18 cellular contexts compared by ENCODE assay signal in genomic region chr1:39877231-39877778, GRCh38. TPM values are rescaled to one million over a fixed set of nuclear protein-coding genes. Genes with fewer than 3 reads are reported as not detected.
DNase-seq lines count a peak whose midpoint lies in the region; ATAC-seq, FAIRE-seq and TF ChIP-seq lines count a peak whose summit lies in the region.
"Had no signal": no experiment of that assay in that cellular context is flagged by ENCODE, and none has a peak within 500 bp of the region (broad histone marks: within the 10 kb centered on the region; RNA-seq: fewer than 3 reads in every experiment).

No MANE protein-coding gene starts in this region.

- in situ Hi-C loops in GM12878 (cut with MboI), result no loop called here

- peak; percentile 11 for ATAC-seq in GM12878

- POLR2A ChIA-PET in GM12878 (lab: Charles Lee), result interaction anchor here (0.6 to 0.8 kb wide), 4 partner anchors 27 to 108 kb away, joined by 4 to 6 read pairs (median 4); no protein-coding TSS in a partner anchor

- peaks cover 7% of the 10 kb centered on the region for H3K9me3 Mint-ChIP-seq in neural progenitor cell
- H3K9me3 Mint-ChIP-seq: activated naive CD8-positive, alpha-beta T cell treated with anti-CD3 and anti-CD28 coated beads for 36 hours; CD4-positive, alpha-beta memory T cell had no signal

- DNase-seq in DMS53 treated with DMSO at 0.1 percent for 48 hours (lab: John Stamatoyannopoulos, UW; ENCODE audit: unreplicated experiment) (peak; percentile 86), NCI-H2029 (lab: John Stamatoyannopoulos, UW) (peak; percentile 100), GM12878 (ENCODE audit: low read depth, low spot score) (no peak), neural progenitor cell (ENCODE audit: low spot score) (no peak), DMS79 (lab: John Stamatoyannopoulos, UW) (no peak), D721Med (ENCODE audit: insufficient read length, low spot score) (no peak), AG08395 (ENCODE audit: low spot score) (no peak)
- DNase-seq: activated CD4-positive, CD25-positive, alpha-beta regulatory T cell treated with anti-CD3 and anti-CD28 coated beads, Interleukin-2, amount 50 U/mL, for 72 hours; activated CD8-positive, alpha-beta memory T cell treated with anti-CD3 and anti-CD28 coated beads, Interleukin-2, amount 50 U/mL, for 48 hours; activated naive CD8-positive, alpha-beta T cell treated with anti-CD3 and anti-CD28 coated beads for 36 hours; CD4-positive, alpha-beta memory T cell; kidney; NCI-H1048; NCI-H69; RPMI8226; T-helper 2 cell had no signal

- CTCF ChIA-PET in GM12878 (lab: Yijun Ruan, JAX), result interaction anchor here (0.6 to 2.4 kb wide), 6 partner anchors 16 to 667 kb away, joined by 3 to 6 read pairs (median 3); no protein-coding TSS in a partner anchor

- intact Hi-C loops in GM12878 (cut with micrococcal nuclease; ENCODE audit: unreplicated experiment), result loop anchor here (2.0 kb wide), 1 partner anchor 61 kb away; no protein-coding TSS in a partner anchor

- no peak overlapping the region for H3K4me3 Mint-ChIP-seq in neural progenitor cell
- H3K4me3 Mint-ChIP-seq: activated naive CD8-positive, alpha-beta T cell treated with anti-CD3 and anti-CD28 coated beads for 36 hours had no signal

- H2AFZ ChIP-seq in GM12878 (ENCODE audit: control insufficient read depth, low read depth, low read length) (no peak overlapping the region), neural progenitor cell (replicated peaks) (no peak overlapping the region)

- peaks cover 24% of the 10 kb centered on the region for H3K4me1 ChIP-seq in GM12878 (ENCODE audit: control insufficient read depth, insufficient read depth, low read length)
- H3K4me1 ChIP-seq in neural progenitor cell, result peaks cover 17% of the 10 kb centered on the region

- peaks cover 27% of the 10 kb centered on the region for H3K4me1 Mint-ChIP-seq in neural progenitor cell

- H3K79me2 ChIP-seq in GM12878 (ENCODE audit: control insufficient read depth, insufficient read depth, low read length) (peaks cover 88% of the 10 kb centered on the region), neural progenitor cell (ENCODE audit: low read depth) (peaks cover 99% of the 10 kb centered on the region)

- H3K27ac ChIP-seq in GM12878 (ENCODE audit: control insufficient read depth, insufficient read depth) (peak overlapping the region; percentile 59), neural progenitor cell (peak overlapping the region; percentile 7)
- H3K27ac ChIP-seq: thoracic aorta had no signal

- RAD21 ChIA-PET in GM12878 (lab: Charles Lee; ENCODE audit: unreplicated experiment), result interaction anchor here (0.6 to 1.6 kb wide), 4 partner anchors 30 to 988 kb away, joined by 3 to 5 read pairs (median 3); no protein-coding TSS in a partner anchor

- no peak for TF ChIP-seq POLR2A in GM12878 (IDR thresholded peaks at IDR 0.05; ENCODE audit: low read depth, low read length)

- FAIRE-seq in GM12878 (lab: Jason Lieb, UNC) (no peak), D721Med (lab: Jason Lieb, UNC) (no peak)
- FAIRE-seq: GM19239, kidney had no signal

- no peaks in the 10 kb centered on the region for H3K27me3 Mint-ChIP-seq in neural progenitor cell (ENCODE audit: insufficient read depth, low read depth)
- H3K27me3 Mint-ChIP-seq: activated naive CD8-positive, alpha-beta T cell treated with anti-CD3 and anti-CD28 coated beads for 36 hours; CD4-positive, alpha-beta memory T cell had no signal

- H3K4me2 ChIP-seq in GM12878 (ENCODE audit: control insufficient read depth, insufficient read depth) (peak overlapping the region; percentile 17; the same call in 1 of the 2 replicates), neural progenitor cell (no peak overlapping the region)

- SMC1A ChIA-PET in GM12878 (lab: Charles Lee; ENCODE audit: uncharacterized antibody, unreplicated experiment), result interaction anchor here (1.5 kb wide), 1 partner anchor 23 kb away, joined by 3 read pairs; no protein-coding TSS in a partner anchor

- H3K36me3 Mint-ChIP-seq in neural progenitor cell, result peaks cover 48% of the 10 kb centered on the region

- no peak for TF ChIP-seq EP300 in GM12878 (IDR thresholded peaks at IDR 0.05; ENCODE audit: borderline replicate concordance in 1 of 2, control insufficient read depth in 1 of 2, low read depth in 2 of 2, low read length in 2 of 2)

- no peak for TF ChIP-seq RAD21 in GM12878 (IDR thresholded peaks at IDR 0.05; ENCODE audit: insufficient read depth, low read depth, low read length)

- no peaks in the 10 kb centered on the region for H4K20me1 ChIP-seq in GM12878 (ENCODE audit: control insufficient read depth, insufficient read depth)
- peaks cover 55% of the 10 kb centered on the region for H4K20me1 ChIP-seq in neural progenitor cell (ENCODE audit: low read depth)

- H3K36me3 ChIP-seq in GM12878 (ENCODE audit: control insufficient read depth in 2 of 2, insufficient read depth in 2 of 2, low read length in 1 of 2) (no peaks in the 10 kb centered on the region; a peak in 1 of 4 replicates), neural progenitor cell (no peaks in the 10 kb centered on the region)
- H3K36me3 ChIP-seq: thoracic aorta had no signal

- 79% methylated on average over 5 of the region's 5 CpGs for WGBS in GM12878 (ENCODE audit: insufficient coverage, insufficient replicate concordance, low lambda C conversion rate, missing lambda C conversion rate)

- peak overlapping the region; percentile 29; the same call in 1 of the 2 replicates for H3K9ac ChIP-seq in GM12878 (ENCODE audit: control insufficient read depth, insufficient read depth, low read length)
- no peak overlapping the region for H3K9ac ChIP-seq in neural progenitor cell

- BruUV-seq in GM12878 (replicated peaks; lab: Mats Ljungman, UMichigan), result no TSS peak

- no peaks in the 10 kb centered on the region for H3F3A ChIP-seq in neural progenitor cell (ENCODE audit: low read depth)

- H3K4me3 ChIP-seq in GM12878 (peak overlapping the region; percentile 46; the same call in 1 of the 2 replicates), neural progenitor cell (no peak overlapping the region)
- H3K4me3 ChIP-seq: thoracic aorta had no signal

- no peaks in the 10 kb centered on the region for H3K9me3 ChIP-seq in GM12878 (replicated peaks; ENCODE audit: control insufficient read depth, insufficient read depth, low read length)
- H3K9me3 ChIP-seq in neural progenitor cell (ENCODE audit: low read depth), result no peaks in the 10 kb centered on the region
- H3K9me3 ChIP-seq: thoracic aorta had no signal

- TF ChIP-seq CTCF in GM12878 (IDR thresholded peaks at IDR 0.05 in 2 of 3, conservative IDR thresholded peaks at IDR 0.05 in 1 of 3; ENCODE audit: control insufficient read depth in 2 of 3, extremely low read depth in 1 of 3, insufficient read depth in 1 of 3, low read depth in 3 of 3, low read length in 3 of 3) (no peak), neural progenitor cell (IDR thresholded peaks at IDR 0.05) (no peak), D721Med (IDR thresholded peaks at IDR 0.05; ENCODE audit: insufficient read depth, missing control alignments) (no peak)

- H3K27me3 ChIP-seq in GM12878 (replicated peaks in 1 of 2; ENCODE audit: control insufficient read depth in 2 of 2, insufficient read depth in 2 of 2, low read length in 1 of 2) (no peaks in the 10 kb centered on the region), neural progenitor cell (no peaks in the 10 kb centered on the region)

- H3K27ac Mint-ChIP-seq in neural progenitor cell, result peak overlapping the region; percentile 17
- H3K27ac Mint-ChIP-seq: activated naive CD8-positive, alpha-beta T cell treated with anti-CD3 and anti-CD28 coated beads for 36 hours; CD4-positive, alpha-beta memory T cell had no signal

TF ChIP-seq in GM12878, 131 proteins besides CTCF, POLR2A, EP300 and RAD21:
- TF ChIP-seq BCL11A (IDR thresholded peaks at IDR 0.05; ENCODE audit: low read depth, low read length), result no peak
- TF ChIP-seq SPI1 (IDR thresholded peaks at IDR 0.05; ENCODE audit: borderline replicate concordance, insufficient read depth, low read depth, low read length), result peak; percentile 54; the same call in 1 of the 2 replicates

RNA-seq across cellular contexts. Expression of gene TRIT1, which starts 6.0 kb away (rescaled TPM):
- 80.4 and 83.6 TPM in 2 replicates for total RNA-seq in GM12878 (2013; cell fraction: nucleolus; rRNA removed)
- total RNA-seq in GM12878 (2014; rRNA removed) (29.0 and 33.4 TPM in 2 replicates), GM12878 (2014; rRNA removed; fragmentation: Illumina TruSeq; extraction: Trizol) (27.9 and 32.2 TPM in 2 replicates), GM12878 (2021) (20.5 and 22.8 TPM in 2 replicates), neural progenitor cell (ENCODE audit: low replicate concordance) (45.1 and 64.8 TPM in 2 replicates)
- polyA plus RNA-seq in GM12878 (2011; ENCODE audit: low read depth), result 16.0 TPM
- polyA plus RNA-seq in GM12878 (2011; rRNA removed) (35.8 and 52.4 TPM in 2 replicates), GM12878 (2014; fragmentation: Illumina TruSeq; extraction: Trizol) (27.5 and 34.4 TPM in 2 replicates), GM12878 (2014; fragmentation: Nextera tagmentation; extraction: Ambion mirVana) (10 to 100 TPM; 13.2 to 17.1 TPM), GM12878 (2014; rRNA removed) (24.5 and 26.4 TPM in 2 replicates), GM12878 (2016; fragmentation: Nextera tagmentation; extraction: Ambion mirVana) (10 to 100 TPM; 24.8 to 25.5 TPM)
- 16.4 and 16.9 TPM in 2 replicates for polyA plus RNA-seq in GM12878 (2011; cell fraction: cytosol; rRNA removed)
- polyA plus RNA-seq in GM12878 (2011; cell fraction: nucleus; rRNA removed), result 32.5 and 41.6 TPM in 2 replicates
- 19.0 and 19.4 TPM in 2 replicates for polyA plus RNA-seq in GM12878 (2012)
- polyA minus RNA-seq in GM12878 (2011; rRNA and poly(A)+ RNA removed), result 20.5 and 22.1 TPM in 2 replicates
- polyA minus RNA-seq in GM12878 (2011; cell fraction: cytosol; rRNA and poly(A)+ RNA removed), result 11.1 and 11.6 TPM in 2 replicates
- polyA minus RNA-seq in GM12878 (2011; cell fraction: nucleus; rRNA and poly(A)+ RNA removed), result 22.7 and 29.0 TPM in 2 replicates

RNA-seq across cellular contexts. Expression of gene MYCL, which starts 24.4 kb away (rescaled TPM):
- 1.6 and 2.2 TPM in 2 replicates for total RNA-seq in GM12878 (2013; cell fraction: nucleolus; rRNA removed)
- 0.79 and 0.98 TPM in 2 replicates for total RNA-seq in GM12878 (2014; rRNA removed)
- total RNA-seq in GM12878 (2014; rRNA removed; fragmentation: Illumina TruSeq; extraction: Trizol), result 0.46 and 0.49 TPM in 2 replicates
- 1.4 and 1.7 TPM in 2 replicates for total RNA-seq in GM12878 (2021)
- polyA plus RNA-seq in GM12878 (2011; ENCODE audit: low read depth), result 0.72 TPM
- 0.22 and 0.37 TPM in 2 replicates for polyA plus RNA-seq in GM12878 (2011; rRNA removed)
- 0.19 and 0.25 TPM in 2 replicates for polyA plus RNA-seq in GM12878 (2011; cell fraction: cytosol; rRNA removed)
- polyA plus RNA-seq in GM12878 (2011; cell fraction: nucleus; rRNA removed), result 0.13 and 0.23 TPM in 2 replicates
- 0.72 and 1.2 TPM in 2 replicates for polyA plus RNA-seq in GM12878 (2012)
- 0.67 and 0.75 TPM in 2 replicates for polyA plus RNA-seq in GM12878 (2014; fragmentation: Illumina TruSeq; extraction: Trizol)
- under 1 TPM; 0.11 to 0.26 TPM for polyA plus RNA-seq in GM12878 (2014; fragmentation: Nextera tagmentation; extraction: Ambion mirVana)
- polyA plus RNA-seq in GM12878 (2014; rRNA removed), result 0.24 and 0.77 TPM in 2 replicates
- polyA plus RNA-seq in GM12878 (2016; fragmentation: Nextera tagmentation; extraction: Ambion mirVana), result under 1 TPM in 1 of 2 experiments, not detected in 1; 0.40 TPM
- 0.05 and 0.44 TPM in 2 replicates for polyA minus RNA-seq in GM12878 (2011; rRNA and poly(A)+ RNA removed)
- polyA minus RNA-seq in GM12878 (2011; cell fraction: cytosol; rRNA and poly(A)+ RNA removed), result not detected in 2 replicates
- 0.67 and 0.73 TPM in 2 replicates for polyA minus RNA-seq in GM12878 (2011; cell fraction: nucleus; rRNA and poly(A)+ RNA removed)
- total RNA-seq in neural progenitor cell (ENCODE audit: low replicate concordance), result 21.8 and 39.8 TPM in 2 replicates
- polyA plus RNA-seq: CD4-positive, alpha-beta memory T cell had no signal

Comparison
In these comparisons a context has a peak if more than half of its experiments do, and no peak if none do; other contexts are left out.
1. DNase-seq: peak in DMS53 treated with DMSO at 0.1 percent for 48 hours (single experiment) and NCI-H2029 (single experiment); none in GM12878 (single experiment), neural progenitor cell (single experiment), DMS79 (single experiment), D721Med (single experiment) and AG08395 (single experiment).